ENCODE assay signal across 8 cellular contexts in the genomic region with DNA sequence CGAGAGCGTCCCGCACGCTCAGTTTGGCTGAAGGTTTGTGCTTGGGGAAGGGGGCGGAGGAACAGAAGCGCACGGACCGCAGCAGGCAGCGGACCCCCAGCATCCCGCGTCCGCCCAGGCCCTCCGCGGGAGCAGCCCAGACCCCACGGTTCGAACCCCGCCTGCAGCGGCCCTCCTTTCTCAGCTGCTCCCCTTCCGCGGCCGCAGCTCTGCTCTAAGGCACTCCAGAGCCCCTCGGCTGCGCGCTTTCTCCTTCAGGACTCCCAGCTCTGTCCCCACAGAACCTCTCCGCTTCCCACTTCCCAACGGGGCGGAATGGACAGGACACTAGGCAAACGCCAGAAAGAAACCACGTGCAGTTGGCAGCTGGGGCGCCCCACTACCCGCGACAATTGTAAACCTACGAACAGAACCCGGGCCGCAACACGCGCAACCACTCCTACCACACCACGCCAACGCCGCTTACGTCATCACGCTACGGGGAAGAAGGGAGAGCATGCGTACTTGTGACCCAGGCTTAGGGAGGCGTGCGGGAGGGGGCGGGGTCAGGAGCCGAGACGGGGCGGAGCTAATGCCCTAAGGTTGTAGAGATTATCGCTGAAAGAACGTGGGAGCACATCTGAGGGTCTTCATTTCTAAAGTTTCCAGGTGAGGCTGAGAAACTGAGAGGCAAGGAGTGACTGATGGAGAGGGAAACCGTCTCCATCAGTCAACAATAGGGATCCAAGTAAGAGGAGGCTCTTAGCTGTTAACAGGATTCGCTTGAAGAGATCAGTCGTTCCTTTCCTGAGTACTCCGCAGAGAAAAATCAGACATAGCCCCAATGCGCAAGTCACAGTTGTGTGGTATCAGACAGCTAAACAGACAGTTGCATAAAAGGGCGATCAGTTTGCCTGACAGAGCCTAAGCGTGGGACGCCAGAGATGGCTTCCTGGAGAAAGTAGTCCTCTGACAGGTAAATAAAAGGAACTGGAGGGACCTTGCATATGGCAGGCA. TPM values are rescaled to one million over a fixed set of nuclear protein-coding genes. Genes with fewer than 3 reads are reported as not detected.
DNase-seq lines count a peak whose midpoint lies in the region; ATAC-seq and TF ChIP-seq lines count a peak whose summit lies in the region.

A gene with protein sequence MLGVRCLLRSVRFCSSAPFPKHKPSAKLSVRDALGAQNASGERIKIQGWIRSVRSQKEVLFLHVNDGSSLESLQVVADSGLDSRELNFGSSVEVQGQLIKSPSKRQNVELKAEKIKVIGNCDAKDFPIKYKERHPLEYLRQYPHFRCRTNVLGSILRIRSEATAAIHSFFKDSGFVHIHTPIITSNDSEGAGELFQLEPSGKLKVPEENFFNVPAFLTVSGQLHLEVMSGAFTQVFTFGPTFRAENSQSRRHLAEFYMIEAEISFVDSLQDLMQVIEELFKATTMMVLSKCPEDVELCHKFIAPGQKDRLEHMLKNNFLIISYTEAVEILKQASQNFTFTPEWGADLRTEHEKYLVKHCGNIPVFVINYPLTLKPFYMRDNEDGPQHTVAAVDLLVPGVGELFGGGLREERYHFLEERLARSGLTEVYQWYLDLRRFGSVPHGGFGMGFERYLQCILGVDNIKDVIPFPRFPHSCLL (minus strand): TSS at position 479 of the 996 bp plus-strand sequence. CDS start 376 bp downstream, at position 103.

- H4K20me1 ChIP-seq in IMR-90 (ENCODE audit: insufficient read depth, low read length): no peaks in the 10 kb centered on the region

- TF ChIP-seq CTCF in IMR-90 (conservative IDR thresholded peaks at IDR 0.05; ENCODE audit: low read depth, low read length) (no peak), epithelial cell of esophagus (IDR thresholded peaks at IDR 0.05; ENCODE audit: insufficient read depth, low read depth, low read length, missing control alignments) (no peak)

- H3K9ac ChIP-seq in IMR-90 (ENCODE audit: low read depth, low read length): peak within 1 kb of the TSS; percentile 85

- 0 out of 2 replicates have a peak, but pooled peaks have one; percentile 37 for TF ChIP-seq POLR2A in IMR-90 (IDR thresholded peaks at IDR 0.05; ENCODE audit: low read depth, low read length)

- H3K56ac ChIP-seq in IMR-90 (ENCODE audit: extremely low read depth, insufficient read depth, low read length): peak within 1 kb of the TSS; percentile 91; the same call in 1 of the 2 replicates

- dilution Hi-C loops in IMR-90 (cut with HindIII; ENCODE audit: low sequenced_read_pairs, unreplicated experiment): no loop called here

- peak within 1 kb of the TSS; percentile 94 for H3K23ac ChIP-seq in IMR-90 (ENCODE audit: low read depth, low read length)

- BruUV-seq in IMR-90 (replicated peaks; lab: Mats Ljungman, UMichigan): no TSS peak

- H2AFZ ChIP-seq in IMR-90 (replicated peaks; ENCODE audit: low read length, poor library complexity): peak within 1 kb of the TSS; percentile 98

- 0% methylated on average over 22 of the region's 60 CpGs; no CpG with 5 or more reads in 1 of the 2 experiments for WGBS in IMR-90 (ENCODE audit: extremely low coverage in 2 of 2, insufficient read length in 1 of 2), 2 experiments

- H3K4me3 ChIP-seq in IMR-90 (ENCODE audit: insufficient read depth, low read depth, low read length): peak within 1 kb of the TSS; percentile 80
- peak within 1 kb of the TSS; percentile 90 for H3K4me3 ChIP-seq in epithelial cell of esophagus (ENCODE audit: low read length)
- H3K4me3 ChIP-seq in mononuclear cell (ENCODE audit: low read length): peak within 1 kb of the TSS; percentile 89

- in situ Hi-C loops in IMR-90 (cut with MboI; ENCODE audit: low sequenced_read_pairs): no loop called here

- peak within 1 kb of the TSS; percentile 86; the same call in 1 of the 2 replicates for H2BK120ac ChIP-seq in IMR-90 (ENCODE audit: low read depth, low read length)

- H3K9me3 ChIP-seq in IMR-90 (ENCODE audit: control insufficient read depth, insufficient read depth, low read length): no peaks in the 10 kb centered on the region
- H3K9me3 ChIP-seq in mononuclear cell (ENCODE audit: low read depth, low read length): no peaks in the 10 kb centered on the region

- H3K14ac ChIP-seq in IMR-90 (replicated peaks; ENCODE audit: low read depth, low read length): peak within 1 kb of the TSS; percentile 94

- peak within 1 kb of the TSS; percentile 94 for H3K4me2 ChIP-seq in IMR-90 (ENCODE audit: low read depth, low read length)

- H3K36me3 ChIP-seq in IMR-90 (ENCODE audit: control insufficient read depth, insufficient read depth, low read length): peaks cover 2% of the 10 kb centered on the region; the same call in 1 of the 2 replicates

- H2AK9ac ChIP-seq in IMR-90 (replicated peaks; ENCODE audit: low read depth, low read length, poor library complexity): peak within 1 kb of the TSS; percentile 58

- H3K18ac ChIP-seq in IMR-90 (ENCODE audit: low read depth, low read length): peak within 1 kb of the TSS; percentile 58; the same call in 1 of the 2 replicates

- peak; percentile 97 for DNase-seq in DMS 273 (lab: John Stamatoyannopoulos, UW; ENCODE audit: unreplicated experiment)
- DNase-seq in IMR-90: peak; percentile 97
- peak; percentile 100 for DNase-seq in OCI-M1 (lab: John Stamatoyannopoulos, UW)
- peak; percentile 98 for DNase-seq in activated T-cell treated with anti-CD3 and anti-CD28 coated beads for 24 hours (ENCODE audit: low read depth)
- peak; percentile 99 for DNase-seq in epithelial cell of esophagus (ENCODE audit: low read depth)
- DNase-seq in stimulated activated CD8-positive, alpha-beta memory T cell treated with anti-CD3 and anti-CD28 coated beads, Interleukin-4, amount 100 ng/mL, for 1 hour (ENCODE audit: low read depth in 2 of 2, low spot score in 1 of 2): peak; percentile 97

- peak within 1 kb of the TSS; percentile 88; the same call in 1 of the 3 replicates for H2BK15ac ChIP-seq in IMR-90 (ENCODE audit: low read depth, low read length)

- no peaks in the 10 kb centered on the region for H3K4me1 ChIP-seq in IMR-90 (ENCODE audit: control insufficient read depth, insufficient read depth, low read length)
- H3K4me1 ChIP-seq in mononuclear cell (ENCODE audit: insufficient read depth, low read length): peaks cover 39% of the 10 kb centered on the region

- ATAC-seq in GM21528 (IDR thresholded peaks at IDR 0.05; ENCODE audit: low FRiP score, unreplicated experiment) (peak; percentile 94), IMR-90 (ENCODE audit: low read depth) (peak; percentile 98)

- CTCF ChIA-PET in IMR-90 (lab: Yijun Ruan, JAX): interaction anchor here (0.8 kb wide), 1 partner anchor 11 kb away, joined by 3 read pairs; no protein-coding TSS in a partner anchor

- POLR2A ChIA-PET in IMR-90 (lab: Charles Lee; ENCODE audit: unreplicated experiment): interaction anchor here (0.5 to 1.6 kb wide), 2 partner anchors 22 to 297 kb away, joined by 4 to 7 read pairs; no protein-coding TSS in a partner anchor

- peak within 1 kb of the TSS; percentile 66 for H2BK5ac ChIP-seq in IMR-90 (ENCODE audit: low read depth, low read length, poor library complexity, severe bottlenecking)

- TF ChIP-seq RAD21 in IMR-90 (IDR thresholded peaks at IDR 0.05; ENCODE audit: low read length): no peak

- peak within 1 kb of the TSS; percentile 81 for H4K91ac ChIP-seq in IMR-90 (ENCODE audit: insufficient read depth, low read depth, low read length)

- 0 out of 2 replicates have a peak, but pooled peaks cover 4% of the 10 kb centered on the region for H3K9me1 ChIP-seq in IMR-90 (ENCODE audit: insufficient read depth, low read length)

- peak within 1 kb of the TSS; percentile 67 for H4K5ac ChIP-seq in IMR-90 (ENCODE audit: low read depth, low read length)

- H3K27ac ChIP-seq in IMR-90 (ENCODE audit: insufficient read depth, low read length): peak within 1 kb of the TSS; percentile 65

- no peak within 1 kb of the TSS for H2AK5ac ChIP-seq in IMR-90 (ENCODE audit: low read depth, low read length)

- peak within 1 kb of the TSS; percentile 87 for H3K4ac ChIP-seq in IMR-90 (ENCODE audit: low read depth, low read length)

- H3K27me3 ChIP-seq in IMR-90 (ENCODE audit: control insufficient read depth, insufficient read depth, low read length): no peaks in the 10 kb centered on the region
- no peaks in the 10 kb centered on the region for H3K27me3 ChIP-seq in mononuclear cell (ENCODE audit: insufficient read depth, low read length)

- intact Hi-C loops in IMR-90 (cut with micrococcal nuclease): no loop called here

- H4K8ac ChIP-seq in IMR-90 (ENCODE audit: low read depth in 2 of 2, low read length in 2 of 2): peak within 1 kb of the TSS; percentile 28 to 97

- H2BK20ac ChIP-seq in IMR-90 (ENCODE audit: low read depth, low read length): peak within 1 kb of the TSS; percentile 70; the same call in 1 of the 2 replicates

- peaks cover 14 to 24% of the 10 kb centered on the region in 2 experiments for H3K79me1 ChIP-seq in IMR-90 (ENCODE audit: low read depth in 1 of 2, low read length in 2 of 2)

TF ChIP-seq in IMR-90, 13 proteins besides CTCF, POLR2A, EP300 and RAD21 (continues in another document):
- no peak for TF ChIP-seq SMC3 (IDR thresholded peaks at IDR 0.05; ENCODE audit: low read depth, low read length)
- TF ChIP-seq MXI1 (IDR thresholded peaks at IDR 0.05; ENCODE audit: borderline replicate concordance, low read depth, low read length): peak; percentile 98
- peak; percentile 77 for TF ChIP-seq CEBPB (IDR thresholded peaks at IDR 0.05; ENCODE audit: low read depth, low read length)
- TF ChIP-seq USF2 (IDR thresholded peaks at IDR 0.05; ENCODE audit: low read depth, low read length): peak; percentile 35; the same call in 1 of the 2 replicates
- no peak for TF ChIP-seq CHD1 (IDR thresholded peaks at IDR 0.05; ENCODE audit: low read depth, low read length)
- no peak for TF ChIP-seq NFE2L2 (IDR thresholded peaks at IDR 0.05; ENCODE audit: low read depth, low read length)
- TF ChIP-seq FOS (IDR thresholded peaks at IDR 0.05; ENCODE audit: low read depth, low read length): no peak
- TF ChIP-seq MAZ (IDR thresholded peaks at IDR 0.05; ENCODE audit: borderline replicate concordance, low read depth, low read length): peak; percentile 42; the same call in 1 of the 2 replicates

RNA-seq across cellular contexts. Expression of the gene that starts here (rescaled TPM):
- total RNA-seq in IMR-90 (2012; rRNA removed) (15.8 and 16.4 TPM in 2 replicates), mononuclear cell (7.8 TPM)
- polyA plus RNA-seq in IMR-90 (2012; rRNA removed): 6.0 and 8.0 TPM in 2 replicates
- 2.7 and 5.8 TPM in 2 replicates for polyA plus RNA-seq in IMR-90 (2012; cell fraction: cytosol; rRNA removed)
- 1.7 and 5.3 TPM in 2 replicates for polyA plus RNA-seq in IMR-90 (2012; cell fraction: nucleus; rRNA removed; ENCODE audit: low replicate concordance)

Comparison
In these comparisons a context has a peak if more than half of its experiments do, and no peak if none do; other contexts are left out.
1. Peak in every context shown above with its lines: DNase-seq, ATAC-seq, H3K4me3 ChIP-seq and H3K27ac ChIP-seq.